In the genomic region with DNA sequence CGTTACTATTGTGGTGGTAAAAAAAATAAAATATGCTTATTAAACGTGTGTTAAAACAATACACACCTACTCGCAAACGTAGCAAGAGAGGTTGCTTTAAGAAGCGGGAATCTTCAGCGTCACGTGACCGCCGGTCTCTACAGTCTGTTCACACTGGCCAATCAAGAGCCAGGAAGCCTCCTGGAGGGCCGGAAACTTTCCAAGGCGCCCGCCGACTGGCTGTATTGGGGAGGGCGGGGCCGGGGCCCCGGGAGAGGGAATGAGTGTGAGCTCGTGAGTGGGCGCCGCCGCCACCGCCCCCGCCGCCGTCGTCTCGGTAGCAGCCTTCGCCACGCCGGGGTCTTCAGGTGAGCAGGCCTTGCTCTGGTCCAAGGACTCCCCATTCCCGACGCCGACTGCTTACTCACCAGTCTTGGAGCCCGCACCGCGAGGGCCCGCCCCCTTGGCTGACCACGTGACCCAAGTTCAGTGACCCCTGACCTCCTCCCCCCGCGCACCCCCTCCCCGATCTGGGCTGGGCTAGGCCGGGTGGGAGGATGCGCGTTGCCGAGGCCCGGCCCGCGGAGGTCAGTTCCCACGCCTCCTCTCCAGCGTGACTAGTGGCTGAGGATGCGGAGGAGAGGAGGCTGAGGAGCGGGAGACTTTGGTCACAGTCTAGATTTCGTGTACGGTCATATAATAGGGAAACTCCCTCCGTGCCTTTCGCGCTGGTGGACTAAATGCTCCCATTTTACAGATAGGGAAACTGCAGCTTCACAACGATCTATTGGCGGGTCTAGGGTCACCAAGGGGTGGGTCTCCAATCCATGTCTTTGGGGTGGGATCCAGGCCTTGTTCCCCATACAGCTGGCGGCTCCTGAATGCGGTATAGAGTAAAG, we compare ENCODE assay signal across 8 cellular contexts. TPM values are rescaled to one million over a fixed set of nuclear protein-coding genes. Genes with fewer than 3 reads are reported as not detected.
A peak's percentile ranks its signal among the peaks of the same experiment; 100 is the strongest.
DNase-seq lines count a peak whose midpoint lies in the region; ATAC-seq and TF ChIP-seq lines count a peak whose summit lies in the region.

Gene TAF6L, plus strand, starts transcription at position 253 of the 878 bp plus-strand sequence. CDS start 4,388 bp downstream, outside the sequence.

- peak within 1 kb of the TSS; percentile 97 for H3K18ac ChIP-seq in trophoblast cell (ENCODE audit: low read length)

- H2BK5ac ChIP-seq in trophoblast cell (ENCODE audit: low read depth, low read length, poor library complexity) = peak within 1 kb of the TSS; percentile 97

- H3K27me3 ChIP-seq in cardiac muscle cell (no peaks in the 10 kb centered on the region), trophoblast cell (ENCODE audit: insufficient read depth, low read length) (no peaks in the 10 kb centered on the region), transverse colon (no peaks in the 10 kb centered on the region)

- H2BK120ac ChIP-seq in trophoblast cell (ENCODE audit: insufficient read depth, low read length, poor library complexity) = peak within 1 kb of the TSS; percentile 95

- H3K4me3 ChIP-seq in cardiac muscle cell (peak within 1 kb of the TSS; percentile 59), trophoblast cell (ENCODE audit: low read depth, low read length) (peak within 1 kb of the TSS; percentile 84), transverse colon (peak within 1 kb of the TSS; percentile 56 to 76 (median 61))

- H3K27me3 Mint-ChIP-seq in activated naive CD8-positive, alpha-beta T cell treated with anti-CD3 and anti-CD28 coated beads, Interleukin-2, amount 50 U/mL, for 24 hours = no peaks in the 10 kb centered on the region

- peak within 1 kb of the TSS; percentile 90 for H3K4me3 Mint-ChIP-seq in activated naive CD8-positive, alpha-beta T cell treated with anti-CD3 and anti-CD28 coated beads, Interleukin-2, amount 50 U/mL, for 24 hours

- peak within 1 kb of the TSS; percentile 95 for H4K8ac ChIP-seq in trophoblast cell (ENCODE audit: low read depth, low read length)

- H4K12ac ChIP-seq in trophoblast cell (ENCODE audit: low read depth, low read length) = peak within 1 kb of the TSS; percentile 95

- TF ChIP-seq EP300 in transverse colon (IDR thresholded peaks at IDR 0.05; ENCODE audit: low read depth) = no peak

- no peaks in the 10 kb centered on the region for H3K9me3 ChIP-seq in cardiac muscle cell (ENCODE audit: low read depth)
- no peaks in the 10 kb centered on the region for H3K9me3 ChIP-seq in trophoblast cell (ENCODE audit: insufficient read depth, low read depth, low read length)
- H3K9me3 ChIP-seq in transverse colon = no peaks in the 10 kb centered on the region

- H4K91ac ChIP-seq in trophoblast cell (ENCODE audit: low read depth, low read length) = peak within 1 kb of the TSS; percentile 92

- H3K27ac ChIP-seq in cardiac muscle cell = peak within 1 kb of the TSS; percentile 93
- H3K27ac ChIP-seq in trophoblast cell (ENCODE audit: low read depth, low read length) = peak within 1 kb of the TSS; percentile 97
- peak within 1 kb of the TSS; percentile 92 to 98 (median 94) for H3K27ac ChIP-seq in transverse colon

- peaks cover 11% of the 10 kb centered on the region for H3K36me3 Mint-ChIP-seq in activated naive CD8-positive, alpha-beta T cell treated with anti-CD3 and anti-CD28 coated beads, Interleukin-2, amount 50 U/mL, for 24 hours (ENCODE audit: low read depth)

- H3K27ac Mint-ChIP-seq in activated naive CD8-positive, alpha-beta T cell treated with anti-CD3 and anti-CD28 coated beads, Interleukin-2, amount 50 U/mL, for 24 hours = peak within 1 kb of the TSS; percentile 96

- TF ChIP-seq POLR2A in GM10847 (IDR thresholded peaks at IDR 0.05; ENCODE audit: extremely low read depth, insufficient read length) (peak; percentile 47), transverse colon (IDR thresholded peaks at IDR 0.05) (peak; percentile 61)

- H2AK5ac ChIP-seq in trophoblast cell (ENCODE audit: low read length) = peak within 1 kb of the TSS; percentile 49

- no peak for TF ChIP-seq CTCF in cardiac muscle cell (IDR thresholded peaks at IDR 0.05; ENCODE audit: low read depth, low read length)
- TF ChIP-seq CTCF in transverse colon (IDR thresholded peaks at IDR 0.05) = no peak

- peak; percentile 97 for DNase-seq in NCI-H1105 treated with DMSO at 0.1 percent for 48 hours (lab: John Stamatoyannopoulos, UW)
- DNase-seq in SW 1271 (lab: John Stamatoyannopoulos, UW) = peak; percentile 93 to 95
- DNase-seq in activated naive CD8-positive, alpha-beta T cell treated with anti-CD3 and anti-CD28 coated beads, Interleukin-2, amount 50 U/mL, for 24 hours = peak; percentile 96
- peak; percentile 97 to 99 for DNase-seq in cardiac muscle cell (ENCODE audit: low read depth in 1 of 2, low spot score in 1 of 2)
- DNase-seq in trophoblast cell = peak; percentile 97 to 98
- peak; percentile 98 for DNase-seq in transverse colon

- no CpG with 5 or more reads among the region's 60 CpGs for WGBS in trophoblast cell (ENCODE audit: extremely low coverage, insufficient coverage, insufficient read length)
- 3% methylated on average over 56 of the region's 60 CpGs; no CpG with 5 or more reads in 1 of the 2 donors for WGBS in transverse colon (ENCODE audit: low coverage in 1 of 2), 2 donors

- H3K4me1 ChIP-seq in cardiac muscle cell (ENCODE audit: low read depth) = peaks cover 4% of the 10 kb centered on the region
- peaks cover 3 to 6% of the 10 kb centered on the region in 2 experiments for H3K4me1 ChIP-seq in trophoblast cell (ENCODE audit: control insufficient read depth in 1 of 2, insufficient read depth in 2 of 2, low read length in 2 of 2)
- peaks cover 15 to 24% (median 20%) of the 10 kb centered on the region in 4 donors for H3K4me1 ChIP-seq in transverse colon

- H3K4me2 ChIP-seq in trophoblast cell (ENCODE audit: low read length) = peak within 1 kb of the TSS; percentile 66

- H3K79me1 ChIP-seq in trophoblast cell (ENCODE audit: low read length) = peaks cover 11% of the 10 kb centered on the region

- H3K23ac ChIP-seq in trophoblast cell (ENCODE audit: low read length) = no peak within 1 kb of the TSS

- no peaks in the 10 kb centered on the region for H3K79me2 ChIP-seq in trophoblast cell (ENCODE audit: control insufficient read depth, insufficient read depth, low read length, poor library complexity)

- H3K4ac ChIP-seq in trophoblast cell (ENCODE audit: low read depth, low read length) = peak within 1 kb of the TSS; percentile 61

- H3K4me1 Mint-ChIP-seq in activated naive CD8-positive, alpha-beta T cell treated with anti-CD3 and anti-CD28 coated beads, Interleukin-2, amount 50 U/mL, for 24 hours = peaks cover 27% of the 10 kb centered on the region

- H3K9ac ChIP-seq in trophoblast cell (ENCODE audit: low read length) = peak within 1 kb of the TSS; percentile 72

- H2BK12ac ChIP-seq in trophoblast cell (ENCODE audit: low read length) = no peak within 1 kb of the TSS

- H3K36me3 ChIP-seq in cardiac muscle cell = peaks cover 10% of the 10 kb centered on the region
- peaks cover 15 to 23% of the 10 kb centered on the region in 2 experiments for H3K36me3 ChIP-seq in trophoblast cell (ENCODE audit: control insufficient read depth in 1 of 2, insufficient read depth in 2 of 2, low read length in 2 of 2)
- peaks cover 0 to 10% (median 5%) of the 10 kb centered on the region in 4 donors for H3K36me3 ChIP-seq in transverse colon

- peak within 1 kb of the TSS; percentile 96 for H3K14ac ChIP-seq in trophoblast cell (ENCODE audit: low read length)

- H2AFZ ChIP-seq in trophoblast cell (ENCODE audit: insufficient read depth, low read length, poor library complexity) = peak within 1 kb of the TSS; percentile 89

- intact Hi-C loops in transverse colon (cut with DNase I; ENCODE audit: low total_unique reads) = no loop called here

- in situ Hi-C loops in transverse colon (cut with MboI; ENCODE audit: low pct_ligation_motif_present in 1 of 4, low pct_unique_long_range_greater_than_20kb in 1 of 4, low sequenced_read_pairs in 3 of 4) = no loop called here

- H3K9me3 Mint-ChIP-seq in activated naive CD8-positive, alpha-beta T cell treated with anti-CD3 and anti-CD28 coated beads, Interleukin-2, amount 50 U/mL, for 24 hours = no peaks in the 10 kb centered on the region

- ATAC-seq in HG02642 (IDR thresholded peaks at IDR 0.05; ENCODE audit: poor library complexity, unreplicated experiment) = peak; percentile 87
- peak; percentile 87 for ATAC-seq in activated naive CD8-positive, alpha-beta T cell treated with anti-CD3 and anti-CD28 coated beads, Interleukin-2, amount 50 U/mL, for 24 hours

RNA-seq across cellular contexts. Expression of gene TAF6L, which starts in this region (rescaled TPM):
- 33.1 and 38.8 TPM in 2 replicates for total RNA-seq in cardiac muscle cell
- polyA plus RNA-seq in cardiac muscle cell = 46.3 and 56.3 TPM in 2 replicates
- 13.2 and 13.9 TPM in 2 replicates for polyA plus RNA-seq in trophoblast cell (2013)
- total RNA-seq in transverse colon = 100 to 1,000 TPM in 1 of 4 donors, 10 to 100 TPM in 3; 18.9 to 234 (median 22.8) TPM

Comparison
In these comparisons a context has a peak if more than half of its experiments do, and no peak if none do; other contexts are left out.
1. Peak in every context shown above with its lines: DNase-seq, ATAC-seq, H3K4me3 ChIP-seq and H3K27ac ChIP-seq.